16 cellular contexts compared by ENCODE assay signal in genomic region chr3:44981751-44982150, GRCh38. TPM values are rescaled to one million over a fixed set of nuclear protein-coding genes. Genes with fewer than 3 reads are reported as not detected.
DNase-seq lines count a peak whose midpoint lies in the region; ATAC-seq, FAIRE-seq and TF ChIP-seq lines count a peak whose summit lies in the region.
"Had no signal": no experiment of that assay in that cellular context is flagged by ENCODE, and none has a peak within 500 bp of the region (broad histone marks: within the 10 kb centered on the region; RNA-seq: fewer than 3 reads in every experiment).

No MANE protein-coding gene starts in this region.

- DNase-seq in activated T-cell treated with anti-CD3 and anti-CD28 coated beads, Interleukin-2, amount 50 U/mL, for 24 hours: no peak
- no peak for DNase-seq in activated T-cell treated with anti-CD3 and anti-CD28 coated beads, Interleukin-2, amount 50 U/mL, for 48 hours
- no peak for DNase-seq in activated naive CD8-positive, alpha-beta T cell treated with anti-CD3 and anti-CD28 coated beads for 36 hours
- DNase-seq in stimulated activated effector memory CD8-positive, alpha-beta T cell treated with anti-CD3 and anti-CD28 coated beads, Interleukin-12 subunit alpha, Interleukin-12 subunit beta, amount 100 ng/mL, for 72 hours (ENCODE audit: low spot score in 2 of 2): no peak
- DNase-seq in NCI-H1417 (lab: John Stamatoyannopoulos, UW) (no peak), caudate nucleus (lab: John Stamatoyannopoulos, UW) (no peak), kidney (no peak)
- DNase-seq: effector CD4-positive, alpha-beta T cell; left lung; spleen; SW 1271; upper lobe of right lung had no signal

- ATAC-seq in HG03196 (IDR thresholded peaks at IDR 0.05; ENCODE audit: unreplicated experiment): peak; percentile 41
- peak; percentile 39 for ATAC-seq in stimulated activated effector memory CD8-positive, alpha-beta T cell treated with anti-CD3 and anti-CD28 coated beads, Interleukin-12 subunit alpha, Interleukin-12 subunit beta, amount 100 ng/mL, for 72 hours

- peaks cover 74% of the 10 kb centered on the region for H3K36me3 Mint-ChIP-seq in activated T-cell treated with anti-CD3 and anti-CD28 coated beads, Interleukin-2, amount 50 U/mL, for 24 hours (ENCODE audit: low read depth)
- peaks cover 40% of the 10 kb centered on the region for H3K36me3 Mint-ChIP-seq in activated naive CD8-positive, alpha-beta T cell treated with anti-CD3 and anti-CD28 coated beads for 36 hours
- H3K36me3 Mint-ChIP-seq in stimulated activated effector memory CD8-positive, alpha-beta T cell treated with anti-CD3 and anti-CD28 coated beads, Interleukin-12 subunit alpha, Interleukin-12 subunit beta, amount 100 ng/mL, for 72 hours: peaks cover 9% of the 10 kb centered on the region

- H3K4me3 Mint-ChIP-seq in activated T-cell treated with anti-CD3 and anti-CD28 coated beads, Interleukin-2, amount 50 U/mL, for 24 hours: peak overlapping the region; percentile 11
- no peak overlapping the region for H3K4me3 Mint-ChIP-seq in activated naive CD8-positive, alpha-beta T cell treated with anti-CD3 and anti-CD28 coated beads for 36 hours
- peak overlapping the region; percentile 10 for H3K4me3 Mint-ChIP-seq in stimulated activated effector memory CD8-positive, alpha-beta T cell treated with anti-CD3 and anti-CD28 coated beads, Interleukin-12 subunit alpha, Interleukin-12 subunit beta, amount 100 ng/mL, for 72 hours

- peaks cover 13 to 14% of the 10 kb centered on the region in 2 donors for H3K4me1 ChIP-seq in kidney (ENCODE audit: control insufficient read depth in 1 of 2, insufficient read depth in 1 of 2, low read depth in 1 of 2, low read length in 2 of 2)

- H3K9me3 ChIP-seq in kidney (ENCODE audit: control insufficient read depth in 1 of 2, low read length in 2 of 2): no peaks in the 10 kb centered on the region
- H3K9me3 ChIP-seq: left lung, neutrophil, spleen, upper lobe of right lung had no signal

- no peaks in the 10 kb centered on the region for H3K27me3 Mint-ChIP-seq in activated T-cell treated with anti-CD3 and anti-CD28 coated beads, Interleukin-2, amount 50 U/mL, for 24 hours
- no peaks in the 10 kb centered on the region for H3K27me3 Mint-ChIP-seq in activated naive CD8-positive, alpha-beta T cell treated with anti-CD3 and anti-CD28 coated beads for 36 hours

- no peak for FAIRE-seq in kidney (lab: Jason Lieb, UNC)

- H3K4me1 Mint-ChIP-seq in activated T-cell treated with anti-CD3 and anti-CD28 coated beads, Interleukin-2, amount 50 U/mL, for 24 hours (ENCODE audit: low read depth): peaks cover 82% of the 10 kb centered on the region
- H3K4me1 Mint-ChIP-seq in activated naive CD8-positive, alpha-beta T cell treated with anti-CD3 and anti-CD28 coated beads for 36 hours: peaks cover 70% of the 10 kb centered on the region
- peaks cover 65% of the 10 kb centered on the region for H3K4me1 Mint-ChIP-seq in stimulated activated effector memory CD8-positive, alpha-beta T cell treated with anti-CD3 and anti-CD28 coated beads, Interleukin-12 subunit alpha, Interleukin-12 subunit beta, amount 100 ng/mL, for 72 hours

- no peaks in the 10 kb centered on the region for H3K9me3 Mint-ChIP-seq in activated T-cell treated with anti-CD3 and anti-CD28 coated beads, Interleukin-2, amount 50 U/mL, for 24 hours
- H3K9me3 Mint-ChIP-seq in activated naive CD8-positive, alpha-beta T cell treated with anti-CD3 and anti-CD28 coated beads for 36 hours: no peaks in the 10 kb centered on the region
- H3K9me3 Mint-ChIP-seq in stimulated activated effector memory CD8-positive, alpha-beta T cell treated with anti-CD3 and anti-CD28 coated beads, Interleukin-12 subunit alpha, Interleukin-12 subunit beta, amount 100 ng/mL, for 72 hours: no peaks in the 10 kb centered on the region

- H3K27ac Mint-ChIP-seq in activated T-cell treated with anti-CD3 and anti-CD28 coated beads, Interleukin-2, amount 50 U/mL, for 24 hours: peak overlapping the region; percentile 66
- peak overlapping the region; percentile 73 for H3K27ac Mint-ChIP-seq in activated naive CD8-positive, alpha-beta T cell treated with anti-CD3 and anti-CD28 coated beads for 36 hours
- H3K27ac Mint-ChIP-seq in stimulated activated effector memory CD8-positive, alpha-beta T cell treated with anti-CD3 and anti-CD28 coated beads, Interleukin-12 subunit alpha, Interleukin-12 subunit beta, amount 100 ng/mL, for 72 hours: peak overlapping the region; percentile 46

- no peak overlapping the region for H3K27ac ChIP-seq in caudate nucleus (ENCODE audit: low read depth, low read length)
- no peak overlapping the region for H3K27ac ChIP-seq in kidney (ENCODE audit: low read depth in 2 of 2, low read length in 2 of 2)
- H3K27ac ChIP-seq: neutrophil, upper lobe of right lung had no signal

- TF ChIP-seq CTCF in kidney (IDR thresholded peaks at IDR 0.05; ENCODE audit: borderline replicate concordance, extremely low read depth, insufficient read depth): no peak

- H3K4me3 ChIP-seq in kidney (ENCODE audit: low read length in 2 of 2): no peak overlapping the region
- H3K4me3 ChIP-seq: left lung, spleen, upper lobe of right lung had no signal

- no peak overlapping the region for H3K9ac ChIP-seq in kidney (ENCODE audit: low read length in 2 of 2)

- intact Hi-C loops in kidney (cut with DNase I): no loop called here

- no peaks in the 10 kb centered on the region for H3K36me3 ChIP-seq in kidney (ENCODE audit: control insufficient read depth in 1 of 2, insufficient read depth in 2 of 2, low read length in 2 of 2)
- H3K36me3 ChIP-seq: left lung, neutrophil, upper lobe of right lung had no signal

RNA-seq across cellular contexts. Expression of gene EXOSC7, which starts 5.7 kb away (rescaled TPM):
- 10 to 100 TPM; 91.6 to 92.0 TPM for total RNA-seq in activated naive CD8-positive, alpha-beta T cell treated with anti-CD3 and anti-CD28 coated beads for 36 hours
- 43.8 TPM for total RNA-seq in kidney
- 71.8 TPM for polyA plus RNA-seq in kidney (ENCODE audit: insufficient read depth, low read depth, low replicate concordance)

RNA-seq across cellular contexts. Expression of gene ZDHHC3, which starts 5.8 kb away (rescaled TPM):
- 10 to 100 TPM; 39.1 to 39.5 TPM for total RNA-seq in activated naive CD8-positive, alpha-beta T cell treated with anti-CD3 and anti-CD28 coated beads for 36 hours
- total RNA-seq in kidney: 71.5 TPM
- 60.2 TPM for polyA plus RNA-seq in kidney (ENCODE audit: insufficient read depth, low read depth, low replicate concordance)

RNA-seq across cellular contexts. Expression of gene CLEC3B, which starts 44.4 kb away (rescaled TPM):
- not detected for total RNA-seq in activated naive CD8-positive, alpha-beta T cell treated with anti-CD3 and anti-CD28 coated beads for 36 hours
- total RNA-seq in kidney: 45.3 TPM
- polyA plus RNA-seq in kidney (ENCODE audit: insufficient read depth, low read depth, low replicate concordance): 284 TPM
- total RNA-seq: glomerular endothelial cell, M059J had no signal

Comparison
In these comparisons a context has a peak if more than half of its experiments do, and no peak if none do; other contexts are left out.
1. RNA of gene CLEC3B, which starts 44.4 kb away (total RNA-seq): 45.3 TPM in kidney (single experiment); not detected in activated naive CD8-positive, alpha-beta T cell treated with anti-CD3 and anti-CD28 coated beads for 36 hours; every median in the first group is over 10 times any median in the second.
2. Peak in every context shown above with its lines, with median percentiles within 50 percentile points of each other: H3K27ac Mint-ChIP-seq.